In the genomic region with DNA sequence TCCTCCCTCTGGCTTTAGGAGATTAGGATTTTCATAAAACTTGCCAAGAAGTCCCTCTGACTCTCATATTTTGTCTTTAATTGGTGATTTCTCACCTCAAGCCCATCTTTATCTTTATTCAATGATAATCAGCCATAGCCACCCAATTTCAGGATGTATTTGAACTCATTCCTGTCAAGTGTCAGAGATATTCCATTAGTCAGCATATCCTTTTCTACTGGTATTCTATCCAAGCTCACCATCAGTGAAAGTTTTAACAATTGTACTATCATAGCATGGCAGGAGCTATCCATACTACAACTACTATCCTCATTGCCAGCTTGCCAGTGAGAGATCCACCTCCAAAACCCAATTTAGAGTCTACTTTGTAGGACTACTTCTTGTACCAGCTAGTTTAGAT, we compare ENCODE assay signal across 36 cellular contexts.
"Had no signal": no experiment of that assay in that cellular context is flagged by ENCODE, and none has a peak within 500 bp of the region (broad histone marks: within the 10 kb centered on the region; RNA-seq: fewer than 3 reads in every experiment).

No MANE protein-coding gene starts in this region.

- H3K4me1 Mint-ChIP-seq: activated CD4-positive, alpha-beta memory T cell treated with anti-CD3 and anti-CD28 coated beads, Interleukin-2, amount 10 ng/mL, durations not matched to agents 7 days and 5 days; activated naive CD8-positive, alpha-beta T cell treated with anti-CD3 and anti-CD28 coated beads for 36 hours; activated T-helper 17 cell treated with anti-CD3 and anti-CD28 coated beads, Interleukin-2, amount 50 U/mL, for 72 hours; WTC11 had no signal

- H3K27me3 ChIP-seq: adrenal gland, body of pancreas, brain microvascular endothelial cell, breast epithelium had no signal

- FAIRE-seq: astrocyte, TTC549 had no signal

- H3K9me3 ChIP-seq: adrenal gland, body of pancreas, breast epithelium had no signal

- H3K27me3 Mint-ChIP-seq: activated CD4-positive, alpha-beta memory T cell treated with anti-CD3 and anti-CD28 coated beads, Interleukin-2, amount 10 ng/mL, durations not matched to agents 7 days and 5 days; activated CD4-positive, alpha-beta T cell treated with anti-CD3 and anti-CD28 coated beads, Interleukin-2, amount 10 ng/mL, durations not matched to agents 7 days and 5 days; activated T-helper 17 cell treated with anti-CD3 and anti-CD28 coated beads, Interleukin-2, amount 50 U/mL, for 72 hours had no signal

- DNase-seq: activated CD4-positive, alpha-beta memory T cell treated with anti-CD3 and anti-CD28 coated beads, Interleukin-2, amount 10 ng/mL, durations not matched to agents 7 days and 5 days; activated CD4-positive, alpha-beta T cell treated with anti-CD3 and anti-CD28 coated beads for 1 hour; activated CD4-positive, alpha-beta T cell treated with anti-CD3 and anti-CD28 coated beads for 36 hours; activated CD4-positive, alpha-beta T cell treated with anti-CD3 and anti-CD28 coated beads for 48 hours; activated CD4-positive, alpha-beta T cell treated with anti-CD3 and anti-CD28 coated beads, Interleukin-2, amount 10 ng/mL, durations not matched to agents 7 days and 5 days; activated CD4-positive, alpha-beta T cell treated with anti-CD3 and anti-CD28 coated beads, Interleukin-2, amount 50 U/mL, for 48 hours; activated CD4-positive, CD25-positive, alpha-beta regulatory T cell; activated CD8-positive, alpha-beta memory T cell treated with anti-CD3 and anti-CD28 coated beads, Interleukin-2, amount 50 U/mL, for 4 hours; activated effector memory CD4-positive, alpha-beta T cell treated with anti-CD3 and anti-CD28 coated beads, Interleukin-2, amount 50 U/mL, for 16 hours; activated gamma-delta T cell treated with Interleukin-2 at 50 U/mL for 16 hours; activated naive CD4-positive, alpha-beta T cell; activated naive CD4-positive, alpha-beta T cell treated with anti-CD3 and anti-CD28 coated beads for 36 hours; activated naive CD4-positive, alpha-beta T cell treated with anti-CD3 and anti-CD28 coated beads, Interleukin-2, amount 50 U/mL, for 16 hours; activated naive CD8-positive, alpha-beta T cell treated with anti-CD3 and anti-CD28 coated beads for 36 hours; activated T-cell treated with anti-CD3 and anti-CD28 coated beads for 4 hours; activated T-cell treated with anti-CD3 and anti-CD28 coated beads, Interleukin-2, amount 50 U/mL, for 1 hour; activated T-cell treated with anti-CD3 and anti-CD28 coated beads, Interleukin-2, amount 50 U/mL, for 4 hours; activated T-cell treated with anti-CD3 and anti-CD28 coated beads, Interleukin-2, amount 50 U/mL, for 72 hours; adrenal gland; amniotic stem cell; aorta; body of pancreas; brain microvascular endothelial cell; central memory CD4-positive, alpha-beta T cell; T-helper 9 cell; WERI-Rb-1 had no signal

- H3K4me3 ChIP-seq: adrenal gland, body of pancreas, breast epithelium had no signal

- H3K36me3 Mint-ChIP-seq: activated naive CD4-positive, alpha-beta T cell treated with anti-CD3 and anti-CD28 coated beads, Interleukin-2, amount 50 U/mL, for 72 hours; activated naive CD8-positive, alpha-beta T cell treated with anti-CD3 and anti-CD28 coated beads for 36 hours; WTC11 had no signal

- ATAC-seq: activated CD4-positive, CD25-positive, alpha-beta regulatory T cell treated with anti-CD3 and anti-CD28 coated beads, Interleukin-2, amount 50 U/mL, for 24 hours; activated T-cell treated with anti-CD3 and anti-CD28 coated beads, Interleukin-2, amount 50 U/mL, for 4 hours; activated T-helper 17 cell treated with anti-CD3 and anti-CD28 coated beads, Interleukin-2, amount 50 U/mL, for 72 hours; body of pancreas; WTC11 had no signal

- H3K4me3 Mint-ChIP-seq: activated CD4-positive, alpha-beta memory T cell treated with anti-CD3 and anti-CD28 coated beads, Interleukin-2, amount 10 ng/mL, durations not matched to agents 7 days and 5 days; activated CD4-positive, alpha-beta T cell treated with anti-CD3 and anti-CD28 coated beads for 36 hours; activated CD4-positive, alpha-beta T cell treated with anti-CD3 and anti-CD28 coated beads, Interleukin-2, amount 10 ng/mL, durations not matched to agents 7 days and 5 days; activated naive CD4-positive, alpha-beta T cell treated with anti-CD3 and anti-CD28 coated beads for 36 hours; activated naive CD8-positive, alpha-beta T cell treated with anti-CD3 and anti-CD28 coated beads for 36 hours; activated T-cell treated with anti-CD3 and anti-CD28 coated beads, Interleukin-2, amount 50 U/mL, for 4 hours; activated T-cell treated with anti-CD3 and anti-CD28 coated beads, Interleukin-2, amount 50 U/mL, for 72 hours; activated T-helper 1 cell treated with anti-CD3 and anti-CD28 coated beads, Interleukin-12 subunit alpha, Interleukin-12 subunit beta, Interleukin-2, Interleukin-4 antibody, amounts not matched to agents 30 ng/mL and 10 ng/mL and 1 ng/mL, durations not matched to agents 14 hours and 24 hours and 36 hours; activated T-helper 17 cell treated with anti-CD3 and anti-CD28 coated beads, Interleukin-2, amount 50 U/mL, for 72 hours; T-helper 1 cell treated with Interleukin-12 subunit alpha and Interleukin-12 subunit beta and Interleukin-4 antibody, amounts not matched to agents 30 μg/mL and 1 μg/mL, for 36 hours; T-helper 2 cell treated with Interferon-gamma antibody and Interleukin-4, amounts not matched to agents 5 μg/mL and 100 μg/mL, for 36 hours; WTC11 had no signal

- H3K36me3 ChIP-seq: adrenal gland, brain microvascular endothelial cell, breast epithelium, WERI-Rb-1 had no signal

- H3K9me3 Mint-ChIP-seq: activated naive CD4-positive, alpha-beta T cell treated with anti-CD3 and anti-CD28 coated beads for 36 hours; activated naive CD4-positive, alpha-beta T cell treated with anti-CD3 and anti-CD28 coated beads, Interleukin-2, amount 50 U/mL, for 72 hours; activated naive CD8-positive, alpha-beta T cell treated with anti-CD3 and anti-CD28 coated beads for 36 hours; activated T-helper 1 cell treated with anti-CD3 and anti-CD28 coated beads, Interleukin-12 subunit alpha, Interleukin-12 subunit beta, Interleukin-2, Interleukin-4 antibody, amounts not matched to agents 30 ng/mL and 10 ng/mL and 1 ng/mL, durations not matched to agents 14 hours and 24 hours and 36 hours; T-helper 1 cell treated with Interleukin-12 subunit alpha and Interleukin-12 subunit beta and Interleukin-4 antibody, amounts not matched to agents 30 μg/mL and 1 μg/mL, for 36 hours; T-helper 2 cell treated with Interferon-gamma antibody and Interleukin-4, amounts not matched to agents 5 μg/mL and 100 μg/mL, for 36 hours had no signal

- H3K27ac ChIP-seq: adrenal gland, body of pancreas, brain microvascular endothelial cell, breast epithelium, WERI-Rb-1 had no signal

- H3K27ac Mint-ChIP-seq: activated CD4-positive, alpha-beta memory T cell treated with anti-CD3 and anti-CD28 coated beads, Interleukin-2, amount 10 ng/mL, durations not matched to agents 7 days and 5 days; activated CD4-positive, alpha-beta T cell treated with anti-CD3 and anti-CD28 coated beads for 36 hours; activated CD4-positive, alpha-beta T cell treated with anti-CD3 and anti-CD28 coated beads, Interleukin-2, amount 10 ng/mL, durations not matched to agents 7 days and 5 days; activated naive CD4-positive, alpha-beta T cell treated with anti-CD3 and anti-CD28 coated beads for 36 hours; activated naive CD4-positive, alpha-beta T cell treated with anti-CD3 and anti-CD28 coated beads, Interleukin-2, amount 50 U/mL, for 72 hours; activated naive CD8-positive, alpha-beta T cell treated with anti-CD3 and anti-CD28 coated beads for 36 hours; activated T-cell treated with anti-CD3 and anti-CD28 coated beads, Interleukin-2, amount 50 U/mL, for 72 hours; activated T-helper 1 cell treated with anti-CD3 and anti-CD28 coated beads, Interleukin-12 subunit alpha, Interleukin-12 subunit beta, Interleukin-2, Interleukin-4 antibody, amounts not matched to agents 30 ng/mL and 10 ng/mL and 1 ng/mL, durations not matched to agents 14 hours and 24 hours and 36 hours; activated T-helper 17 cell treated with anti-CD3 and anti-CD28 coated beads, Interleukin-2, amount 50 U/mL, for 72 hours; T-helper 1 cell treated with Interleukin-12 subunit alpha and Interleukin-12 subunit beta and Interleukin-4 antibody, amounts not matched to agents 30 μg/mL and 1 μg/mL, for 36 hours; T-helper 2 cell treated with Interferon-gamma antibody and Interleukin-4, amounts not matched to agents 5 μg/mL and 100 μg/mL, for 36 hours; WTC11 had no signal

- H3K4me1 ChIP-seq: adrenal gland, body of pancreas, breast epithelium had no signal
